ENCODE assay signal across 17 cellular contexts in genomic region chr4:156672924-156673323, GRCh38.
A peak's percentile ranks its signal among the peaks of the same experiment; 100 is the strongest.
DNase-seq lines count a peak whose midpoint lies in the region; ATAC-seq, FAIRE-seq and TF ChIP-seq lines count a peak whose summit lies in the region.
"Had no signal": no experiment of that assay in that cellular context is flagged by ENCODE, and none has a peak within 500 bp of the region (broad histone marks: within the 10 kb centered on the region; RNA-seq: fewer than 3 reads in every experiment).

No MANE protein-coding gene starts in this region.

- peak overlapping the region; percentile 67 for H2AFZ ChIP-seq in HCT116 (ENCODE audit: low read depth, low read length, poor library complexity, severe bottlenecking)

- no peaks in the 10 kb centered on the region for H3K36me3 ChIP-seq in A673 (ENCODE audit: insufficient read depth, low read length, poor library complexity, severe bottlenecking)
- no peaks in the 10 kb centered on the region for H3K36me3 ChIP-seq in HCT116 (ENCODE audit: control insufficient read depth in 1 of 2, insufficient read depth in 2 of 2, low read length in 2 of 2)
- H3K36me3 ChIP-seq: right atrium auricular region had no signal

- H4K20me1 ChIP-seq in HCT116 (ENCODE audit: insufficient read depth) = no peaks in the 10 kb centered on the region

- TF ChIP-seq RAD21 in HCT116 (IDR thresholded peaks at IDR 0.05; ENCODE audit: low read depth) = no peak

- intact Hi-C loops in A673 (cut with micrococcal nuclease; ENCODE audit: unreplicated experiment) (loop anchor here (10.0 kb wide), 3 partner anchors 198 to 498 kb away; no protein-coding TSS in a partner anchor), HCT116 (cut with micrococcal nuclease) (loop anchor here (10.0 kb wide), 1 partner anchor 378 kb away; no protein-coding TSS in a partner anchor)

- H3K27ac ChIP-seq in A673 (ENCODE audit: low read depth, low read length, poor library complexity, severe bottlenecking) (no peak overlapping the region), HCT116 (ENCODE audit: low read depth, low read length) (no peak overlapping the region)
- H3K27ac ChIP-seq: right atrium auricular region had no signal

- peak overlapping the region; percentile 53 for H3K4me2 ChIP-seq in HCT116 (ENCODE audit: low read length)

- H3K4me1 ChIP-seq in A673 (ENCODE audit: insufficient read depth, low read length, poor library complexity, severe bottlenecking) (peaks cover 22% of the 10 kb centered on the region), HCT116 (ENCODE audit: control insufficient read depth in 1 of 2, insufficient read depth in 2 of 2, low read length in 2 of 2) (peaks cover 0 to 19% of the 10 kb centered on the region in 2 experiments; a peak in 2 of 4 replicates)
- H3K4me1 ChIP-seq: right atrium auricular region had no signal

- FAIRE-seq in D721Med (lab: Jason Lieb, UNC) = no peak

- ATAC-seq in HCT116 (peak; percentile 75), HG03196 (IDR thresholded peaks at IDR 0.05; ENCODE audit: unreplicated experiment) (no peak), GM19035 (IDR thresholded peaks at IDR 0.05; ENCODE audit: unreplicated experiment) (no peak)
- ATAC-seq: esophagus mucosa; natural killer cell treated with Interleukin-12 subunit alpha and Interleukin-12 subunit beta and Interleukin-15 and Interleukin-18, amount 100 ng/mL, for 72 hours; stimulated activated effector memory CD8-positive, alpha-beta T cell treated with anti-CD3 and anti-CD28 coated beads, Interleukin-12 subunit alpha, Interleukin-12 subunit beta, amount 100 ng/mL, for 72 hours had no signal

- TF ChIP-seq CTCF in A673 (conservative IDR thresholded peaks at IDR 0.05; ENCODE audit: low read depth, low read length) (no peak), HCT116 (IDR thresholded peaks at IDR 0.05 in 2 of 3, conservative IDR thresholded peaks at IDR 0.05 in 1 of 3; ENCODE audit: borderline replicate concordance in 1 of 3, insufficient read depth in 1 of 3, low read depth in 2 of 3, low read length in 2 of 3) (no peak), D721Med (IDR thresholded peaks at IDR 0.05; ENCODE audit: insufficient read depth, missing control alignments) (no peak)

- H3K9ac ChIP-seq in HCT116 (ENCODE audit: low read length) = no peak overlapping the region

- no peak for TF ChIP-seq POLR2A in HCT116 (IDR thresholded peaks at IDR 0.05; ENCODE audit: borderline replicate concordance, extremely low read depth, insufficient read depth, insufficient read length)

- RAD21 ChIA-PET in HCT116 (lab: Charles Lee; ENCODE audit: low non-redundant PET in 1 of 2, low total read pairs in 2 of 2, uncharacterized antibody in 2 of 2, unreplicated experiment in 2 of 2) = no interaction called here

- H3K9me3 ChIP-seq in A673 (ENCODE audit: low read depth, low read length, poor library complexity, severe bottlenecking) = no peaks in the 10 kb centered on the region
- H3K9me3 ChIP-seq in HCT116 (ENCODE audit: control insufficient read depth in 1 of 2, insufficient read depth in 1 of 2, low read depth in 1 of 2, low read length in 2 of 2) = no peaks in the 10 kb centered on the region
- H3K9me3 ChIP-seq: right atrium auricular region had no signal

- H3K4me3 ChIP-seq in A673 (ENCODE audit: low read depth, low read length, poor library complexity, severe bottlenecking) = no peak overlapping the region
- H3K4me3 ChIP-seq in HCT116 (replicated peaks in 1 of 2; ENCODE audit: low read depth in 1 of 2, low read length in 2 of 2) = peak overlapping the region in 1 of 2 experiments; percentile 16; a peak in 2 of 4 replicates
- H3K4me3 ChIP-seq: right atrium auricular region had no signal

- BruUV-seq in A673 (replicated peaks; lab: Mats Ljungman, UMichigan) = no TSS peak
- no TSS peak for BruUV-seq in HCT116 (replicated peaks; lab: Mats Ljungman, UMichigan)

- no peaks in the 10 kb centered on the region for H3K9me2 ChIP-seq in HCT116 (ENCODE audit: insufficient read depth)

- H3K27me3 ChIP-seq in A673 (replicated peaks; ENCODE audit: insufficient read depth, low read depth, low read length, poor library complexity) (no peaks in the 10 kb centered on the region), HCT116 (ENCODE audit: insufficient read depth, low read length) (no peaks in the 10 kb centered on the region)
- H3K27me3 ChIP-seq: right atrium auricular region had no signal

- DNase-seq in A673 (ENCODE audit: low spot score) (peak; percentile 24), HCT116 (ENCODE audit: low read depth, low spot score) (peak; percentile 26), astrocyte of the hippocampus (ENCODE audit: low read depth, low spot score) (peak; percentile 29), kidney tubule cell (ENCODE audit: low spot score) (peak; percentile 37), GF-D8 (lab: John Stamatoyannopoulos, UW) (no peak), D721Med (ENCODE audit: insufficient read length, low spot score) (no peak)
- DNase-seq: ACHN; activated CD4-positive, alpha-beta T cell treated with anti-CD3 and anti-CD28 coated beads for 4 hours; KG1; NCI-H1436; NCI-H526 treated with DMSO at 0.1 percent for 48 hours had no signal

- CTCF ChIA-PET in A673 (lab: Charles Lee) (no interaction called here), HCT116 (lab: Charles Lee) (interaction anchor here (1.3 kb wide), 1 partner anchor 296 kb away, joined by 3 read pairs; no protein-coding TSS in a partner anchor)

- POLR2A ChIA-PET in A673 (lab: Charles Lee; ENCODE audit: low non-redundant PET) = no interaction called here
- POLR2A ChIA-PET in HCT116 (lab: Charles Lee) = no interaction called here

- no peaks in the 10 kb centered on the region for H3K79me2 ChIP-seq in HCT116 (ENCODE audit: insufficient read depth, low read length)

TF ChIP-seq in HCT116, 20 proteins besides CTCF, POLR2A, EP300 and RAD21 (continues in another document):
- TF ChIP-seq ZBTB33 (IDR thresholded peaks at IDR 0.05; ENCODE audit: extremely low read depth, insufficient replicate concordance, low read length) (no peak), SP1 (IDR thresholded peaks at IDR 0.05; ENCODE audit: low read depth) (no peak), POLR2AphosphoS5 (IDR thresholded peaks at IDR 0.05; ENCODE audit: low read depth, low read length) (no peak), CEBPB (IDR thresholded peaks at IDR 0.05; ENCODE audit: low read depth) (0 out of 2 replicates have a peak, but pooled peaks have one; percentile 17), REST (IDR thresholded peaks at IDR 0.05; ENCODE audit: low read depth) (no peak), ATF3 (IDR thresholded peaks at IDR 0.05) (no peak), ELF1 (IDR thresholded peaks at IDR 0.05; ENCODE audit: borderline replicate concordance, low read depth) (no peak), TCF7L2 (IDR thresholded peaks at IDR 0.05; ENCODE audit: borderline replicate concordance, extremely low read depth, insufficient read depth, insufficient read length) (no peak), ZNF274 (IDR thresholded peaks at IDR 0.05; ENCODE audit: low read depth, low read length) (no peak), EZH2phosphoT487 (IDR thresholded peaks at IDR 0.05; ENCODE audit: borderline replicate concordance) (no peak), JUND (IDR thresholded peaks at IDR 0.05) (peak; percentile 11; the same call in 1 of the 2 replicates), FOSL1 (IDR thresholded peaks at IDR 0.05; ENCODE audit: low read depth) (0 out of 2 replicates have a peak, but pooled peaks have one; percentile 16), MAX (IDR thresholded peaks at IDR 0.05) (no peak), SRF (IDR thresholded peaks at IDR 0.05; ENCODE audit: low read depth) (no peak)

Comparison
In these comparisons a context has a peak if more than half of its experiments do, and no peak if none do; other contexts are left out.
1. DNase-seq: peak in A673 (single experiment), HCT116 (single experiment), astrocyte of the hippocampus (single experiment) and kidney tubule cell (single experiment); none in GF-D8 (single experiment) and D721Med (single experiment).